6 cellular contexts compared by ENCODE assay signal in genomic region chr1:109249654-109250401, GRCh38.
A peak's percentile ranks its signal among the peaks of the same experiment; 100 is the strongest.
DNase-seq lines count a peak whose midpoint lies in the region; ATAC-seq and TF ChIP-seq lines count a peak whose summit lies in the region.

No MANE protein-coding gene starts in this region.

- ATAC-seq in GM18505 (IDR thresholded peaks at IDR 0.05; ENCODE audit: unreplicated experiment) = peak; percentile 30
- peak; percentile 26 for ATAC-seq in HG03066 (IDR thresholded peaks at IDR 0.05; ENCODE audit: low read depth, unreplicated experiment)
- ATAC-seq in central memory CD8-positive, alpha-beta T cell (replicated peaks; ENCODE audit: extremely low read depth, poor library complexity, severe bottlenecking) = peak; percentile 44

- H3K4me3 ChIP-seq in parathyroid adenoma (ENCODE audit: low read depth, low read length) = no peak overlapping the region

- H3K4me3 Mint-ChIP-seq in central memory CD8-positive, alpha-beta T cell = peak overlapping the region; percentile 72

- peaks cover 35% of the 10 kb centered on the region for H3K4me1 Mint-ChIP-seq in central memory CD8-positive, alpha-beta T cell

- DNase-seq in central memory CD8-positive, alpha-beta T cell (ENCODE audit: low spot score in 2 of 2) = no peak
- DNase-seq in SW 1271 (lab: John Stamatoyannopoulos, UW) (no peak), NCI-H2107 (lab: John Stamatoyannopoulos, UW) (no peak)

- no peaks in the 10 kb centered on the region for H3K27me3 ChIP-seq in parathyroid adenoma (ENCODE audit: control insufficient read depth, insufficient read depth, low read length)

- no peak overlapping the region for H2AFZ ChIP-seq in parathyroid adenoma

- H3K27ac ChIP-seq in parathyroid adenoma = no peak overlapping the region

- no peak overlapping the region for H3K9ac ChIP-seq in parathyroid adenoma

- no peaks in the 10 kb centered on the region for H3K27me3 Mint-ChIP-seq in central memory CD8-positive, alpha-beta T cell

- peak overlapping the region; percentile 70 for H3K4me2 ChIP-seq in parathyroid adenoma (ENCODE audit: low read length)

- H3K9me3 Mint-ChIP-seq in central memory CD8-positive, alpha-beta T cell = no peaks in the 10 kb centered on the region

- peaks cover 4% of the 10 kb centered on the region for H3K4me1 ChIP-seq in parathyroid adenoma

- TF ChIP-seq POLR2A in GM18505 (IDR thresholded peaks at IDR 0.05; ENCODE audit: borderline replicate concordance, extremely low read depth, insufficient read depth, insufficient read length) = no peak

- no peak for TF ChIP-seq CTCF in parathyroid adenoma (IDR thresholded peaks at IDR 0.05)

- H3K27ac Mint-ChIP-seq in central memory CD8-positive, alpha-beta T cell (ENCODE audit: low read depth) = no peak overlapping the region

- H3K9me3 ChIP-seq in parathyroid adenoma (ENCODE audit: control insufficient read depth, low read length) = no peaks in the 10 kb centered on the region

- H3K79me2 ChIP-seq in parathyroid adenoma = no peaks in the 10 kb centered on the region

- H3K36me3 Mint-ChIP-seq in central memory CD8-positive, alpha-beta T cell (ENCODE audit: insufficient read depth) = peaks cover 4% of the 10 kb centered on the region

- H3K36me3 ChIP-seq in parathyroid adenoma (ENCODE audit: control insufficient read depth, insufficient read depth, low read length) = no peaks in the 10 kb centered on the region
